In the genomic region with DNA sequence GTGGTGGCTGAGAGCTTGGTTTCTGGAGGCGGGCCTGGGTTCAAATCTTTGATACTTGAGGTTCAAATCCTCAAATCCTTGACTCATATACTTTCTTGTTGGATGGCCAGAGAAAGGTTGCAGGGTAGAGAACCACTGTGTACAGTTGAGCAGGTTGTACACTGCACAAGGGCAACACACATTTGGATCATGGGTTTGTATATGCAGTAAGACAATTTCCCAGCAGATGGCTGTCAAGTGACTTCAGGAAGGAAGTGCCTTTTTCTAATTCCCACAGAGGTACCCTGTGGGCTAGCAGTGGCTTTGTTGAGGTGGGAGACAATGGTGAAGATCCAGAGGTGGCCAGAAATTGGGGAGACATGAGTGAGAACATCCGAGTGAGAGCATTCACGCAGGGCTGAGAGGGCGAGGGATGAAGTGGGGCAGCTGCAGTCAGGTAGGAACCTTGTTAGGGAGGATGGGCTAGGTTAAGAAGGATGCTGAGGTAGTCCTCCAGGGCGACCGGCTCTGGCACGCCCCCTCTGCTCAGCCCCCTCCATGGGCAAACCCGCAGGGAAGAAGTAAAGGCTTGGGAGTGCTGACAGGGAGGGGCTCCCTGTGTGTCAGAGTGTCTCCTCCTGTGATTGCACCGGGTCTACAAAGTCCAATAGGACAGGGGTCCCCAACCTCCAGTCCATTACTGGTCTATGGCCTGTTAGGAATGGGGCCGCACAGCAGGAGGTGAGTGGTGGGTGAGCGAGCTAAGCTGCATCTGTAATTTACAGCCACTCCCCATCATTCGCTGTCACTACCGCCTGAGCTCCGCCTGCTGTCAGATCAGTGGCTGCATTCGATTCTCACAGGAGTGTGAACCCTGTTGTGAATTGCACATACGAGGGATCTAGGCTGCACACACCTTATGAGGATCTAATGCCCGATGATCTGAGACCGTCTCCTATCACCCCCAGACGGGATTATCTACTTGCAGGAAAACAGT, we compare ENCODE assay signal across 14 cellular contexts. TPM values are rescaled to one million over a fixed set of nuclear protein-coding genes. Genes with fewer than 3 reads are reported as not detected.
DNase-seq lines count a peak whose midpoint lies in the region; ATAC-seq and TF ChIP-seq lines count a peak whose summit lies in the region.
"Had no signal": no experiment of that assay in that cellular context is flagged by ENCODE, and none has a peak within 500 bp of the region (broad histone marks: within the 10 kb centered on the region; RNA-seq: fewer than 3 reads in every experiment).

No MANE protein-coding gene starts in this region.

- no peak for TF ChIP-seq POLR2A in esophagus muscularis mucosa (IDR thresholded peaks at IDR 0.05; ENCODE audit: low read depth)

- H3K27ac ChIP-seq in esophagus muscularis mucosa (replicated peaks in 1 of 4) (no peak overlapping the region), GM23338 (ENCODE audit: low read depth) (no peak overlapping the region)
- H3K27ac ChIP-seq: dorsolateral prefrontal cortex, neutrophil had no signal

- H3K9me2 ChIP-seq in GM23338 (ENCODE audit: insufficient read depth) = no peaks in the 10 kb centered on the region

- H3K36me3 Mint-ChIP-seq in GM23338 (ENCODE audit: low read depth) = no peaks in the 10 kb centered on the region

- H3K4me3 Mint-ChIP-seq in GM23338 = no peak overlapping the region

- H3K4me1 ChIP-seq in esophagus muscularis mucosa (no peaks in the 10 kb centered on the region), GM23338 (ENCODE audit: insufficient read depth) (peaks cover 18% of the 10 kb centered on the region)

- TF ChIP-seq EP300 in esophagus muscularis mucosa (IDR thresholded peaks at IDR 0.05) = no peak

- no peaks in the 10 kb centered on the region for H3K9me3 Mint-ChIP-seq in GM23338

- TF ChIP-seq CTCF in esophagus muscularis mucosa (IDR thresholded peaks at IDR 0.05) = no peak
- 0 out of 4 replicates have a peak, but pooled peaks of 1 of the 2 experiments have one; percentile 14 for TF ChIP-seq CTCF in GM23338 (conservative IDR thresholded peaks at IDR 0.05; ENCODE audit: low read depth in 2 of 2)

- H3K36me3 ChIP-seq in esophagus muscularis mucosa (no peaks in the 10 kb centered on the region), GM23338 (ENCODE audit: insufficient read depth) (no peaks in the 10 kb centered on the region)
- H3K36me3 ChIP-seq: neutrophil had no signal

- no peak overlapping the region for H3K27ac Mint-ChIP-seq in GM23338

- intact Hi-C loops in esophagus muscularis mucosa (cut with DNase I) = no loop called here

- peaks cover 13% of the 10 kb centered on the region for H3K27me3 Mint-ChIP-seq in GM23338 (ENCODE audit: insufficient read depth, low read depth, poor library complexity)

- no peaks in the 10 kb centered on the region for H3K9me3 ChIP-seq in esophagus muscularis mucosa
- H3K9me3 ChIP-seq: neutrophil had no signal

- no peak for ATAC-seq in GM23338
- no peak for ATAC-seq in GM18520 (IDR thresholded peaks at IDR 0.05; ENCODE audit: unreplicated experiment)

- no peaks in the 10 kb centered on the region for H3K79me2 ChIP-seq in GM23338 (replicated peaks; ENCODE audit: insufficient read depth)

- no peak overlapping the region for H2AFZ ChIP-seq in GM23338

- H3K27me3 ChIP-seq in esophagus muscularis mucosa (peaks cover 0 to 8% (median 0%) of the 10 kb centered on the region in 4 donors), GM23338 (ENCODE audit: insufficient read depth) (no peaks in the 10 kb centered on the region)
- H3K27me3 ChIP-seq: dorsolateral prefrontal cortex had no signal

- no peaks in the 10 kb centered on the region for H4K20me1 ChIP-seq in GM23338 (replicated peaks; ENCODE audit: insufficient read depth)

- WGBS in esophagus muscularis mucosa = 66% methylated on average over 15 of the region's 19 CpGs

- peaks cover 32% of the 10 kb centered on the region for H3K4me1 Mint-ChIP-seq in GM23338

- DNase-seq in DMS153 treated with DMSO at 0.1 percent for 48 hours (lab: John Stamatoyannopoulos, UW; ENCODE audit: unreplicated experiment) = peak; percentile 2
- peak; percentile 65 for DNase-seq in Jurkat, Clone E6-1 (ENCODE audit: low read depth, low spot score)
- peak; percentile 77 for DNase-seq in esophagus muscularis mucosa (ENCODE audit: extremely low spot score)
- DNase-seq in GM23338 (ENCODE audit: low spot score) = no peak
- no peak for DNase-seq in GM03348 (ENCODE audit: low spot score)
- DNase-seq: activated effector memory CD4-positive, alpha-beta T cell treated with anti-CD3 and anti-CD28 coated beads, Interleukin-2, amount 50 U/mL, for 16 hours; GDM1; NCI-H1105 treated with DMSO at 0.1 percent for 48 hours; NCI-H345; stimulated activated CD4-positive, alpha-beta T cell treated with anti-CD3 and anti-CD28 coated beads, Interleukin-12 subunit alpha, Interleukin-12 subunit beta, amount 100 ng/mL, for 4 hours had no signal

- no peak overlapping the region for H3K4me2 ChIP-seq in GM23338

- no peak overlapping the region for H3K4me3 ChIP-seq in Jurkat, Clone E6-1 (ENCODE audit: low read length)
- H3K4me3 ChIP-seq in esophagus muscularis mucosa (no peak overlapping the region), GM23338 (no peak overlapping the region)
- H3K4me3 ChIP-seq: dorsolateral prefrontal cortex had no signal

- peaks cover 6% of the 10 kb centered on the region for H3F3A ChIP-seq in GM23338 (replicated peaks; ENCODE audit: low read depth)

TF ChIP-seq in GM23338, 12 proteins besides CTCF, POLR2A, EP300 and RAD21 (continues in another document):
- no peak for TF ChIP-seq STAT1 (IDR thresholded peaks at IDR 0.05; ENCODE audit: unreplicated experiment)

RNA-seq across cellular contexts. Expression of a gene that starts 2.7 kb away (rescaled TPM):
- not detected for polyA plus RNA-seq in Jurkat, Clone E6-1 (2012; ENCODE audit: insufficient read depth, insufficient read length)
- 1 to 10 TPM; 1.5 to 2.1 (median 1.9) TPM for total RNA-seq in esophagus muscularis mucosa
- 2.8 and 4.2 TPM in 2 replicates for total RNA-seq in GM23338 (2014; rRNA removed; shearing (Covaris generic))
- 4.4 and 6.5 TPM in 2 replicates for polyA plus RNA-seq in GM23338 (2016; fragmentation: Nextera tagmentation; extraction: Ambion mirVana)
- total RNA-seq: lung microvascular endothelial cell had no signal

RNA-seq across cellular contexts. Expression of a gene that starts 8.6 kb away (rescaled TPM):
- polyA plus RNA-seq in Jurkat, Clone E6-1 (2012; ENCODE audit: insufficient read depth, insufficient read length) = 23.5 TPM
- total RNA-seq in esophagus muscularis mucosa = 10 to 100 TPM; 10.4 to 15.9 (median 12.2) TPM
- 30.0 and 36.4 TPM in 2 replicates for total RNA-seq in GM23338 (2014; rRNA removed; shearing (Covaris generic))
- polyA plus RNA-seq in GM23338 (2016; fragmentation: Nextera tagmentation; extraction: Ambion mirVana) = 19.2 and 20.2 TPM in 2 replicates

RNA-seq across cellular contexts. Expression of a gene that starts 29.3 kb away (rescaled TPM):
- polyA plus RNA-seq in Jurkat, Clone E6-1 (2012; ENCODE audit: insufficient read depth, insufficient read length) = 16.8 TPM
- 10 to 100 TPM; 15.4 to 24.1 (median 21.1) TPM for total RNA-seq in esophagus muscularis mucosa
- 13.1 and 20.7 TPM in 2 replicates for total RNA-seq in GM23338 (2014; rRNA removed; shearing (Covaris generic))
- 6.3 and 7.5 TPM in 2 replicates for polyA plus RNA-seq in GM23338 (2016; fragmentation: Nextera tagmentation; extraction: Ambion mirVana)

RNA-seq across cellular contexts. Expression of a gene that starts 34.5 kb away (rescaled TPM):
- polyA plus RNA-seq in Jurkat, Clone E6-1 (2012; ENCODE audit: insufficient read depth, insufficient read length) = 32.1 TPM
- 10 to 100 TPM in 3 of 4 donors, 1 to 10 TPM in 1; 10.0 to 15.6 (median 13.7) TPM for total RNA-seq in esophagus muscularis mucosa
- total RNA-seq in GM23338 (2014; rRNA removed; shearing (Covaris generic)) = 28.7 and 37.1 TPM in 2 replicates
- polyA plus RNA-seq in GM23338 (2016; fragmentation: Nextera tagmentation; extraction: Ambion mirVana) = 19.7 and 24.0 TPM in 2 replicates

Comparison
In these comparisons a context has a peak if more than half of its experiments do, and no peak if none do; other contexts are left out.
1. DNase-seq: peak in DMS153 treated with DMSO at 0.1 percent for 48 hours (single experiment), Jurkat, Clone E6-1 (single experiment) and esophagus muscularis mucosa (single experiment); none in GM23338 (single experiment) and GM03348 (single experiment).